ENCODE assay signal across 16 cellular contexts in genomic region chr13:77720988-77721387, GRCh38.
"Had no signal": no experiment of that assay in that cellular context is flagged by ENCODE, and none has a peak within 500 bp of the region (broad histone marks: within the 10 kb centered on the region; RNA-seq: fewer than 3 reads in every experiment).

No MANE protein-coding gene starts in this region.

- H3K4me1 Mint-ChIP-seq: neural progenitor cell had no signal

- FAIRE-seq: small intestine had no signal

- H3K9me3 Mint-ChIP-seq: WTC11 had no signal

- H3K4me3 Mint-ChIP-seq: neural progenitor cell, WTC11 had no signal

- H3K27ac Mint-ChIP-seq: neural progenitor cell, WTC11 had no signal

- H3K9me3 ChIP-seq: right atrium auricular region, tibial nerve had no signal

- H3K27me3 ChIP-seq: brain microvascular endothelial cell, neural progenitor cell, right atrium auricular region, tibial nerve had no signal

- ATAC-seq: left ventricle myocardium superior, WTC11 had no signal

- H3K4me3 ChIP-seq: neural progenitor cell, right atrium auricular region, tibial nerve had no signal

- DNase-seq: activated CD4-positive, alpha-beta T cell treated with anti-CD3 and anti-CD28 coated beads, Interleukin-2, amount 50 U/mL, for 1 hour; activated naive CD4-positive, alpha-beta T cell treated with anti-CD3 and anti-CD28 coated beads, Interleukin-2, amount 50 U/mL, for 16 hours; activated T-cell treated with anti-CD3 and anti-CD28 coated beads, Interleukin-2, amount 50 U/mL, for 1 hour; amygdala; brain microvascular endothelial cell; dermis blood vessel endothelial cell; erythroblast; hippocampal formation; left ventricle myocardium superior; small intestine; T-helper 1 cell had no signal

- H3K4me1 ChIP-seq: parathyroid adenoma, right atrium auricular region, tibial nerve had no signal

- H3K36me3 ChIP-seq: brain microvascular endothelial cell, right atrium auricular region had no signal

- H3K27ac ChIP-seq: brain microvascular endothelial cell, neural progenitor cell, parathyroid adenoma, right atrium auricular region, tibial nerve had no signal
